In genomic region chr16:4475880-4476790, GRCh38 we compare ENCODE assay signal across 8 cellular contexts. TPM values are rescaled to one million over a fixed set of nuclear protein-coding genes. Genes with fewer than 3 reads are reported as not detected.
A peak's percentile ranks its signal among the peaks of the same experiment; 100 is the strongest.
DNase-seq lines count a peak whose midpoint lies in the region; ATAC-seq and TF ChIP-seq lines count a peak whose summit lies in the region.

TSS of gene HMOX2 (plus strand) at chr16:4476398. CDS start at chr16:4505525, 29,127 bp downstream.

- peaks cover 51% of the 10 kb centered on the region for H3K4me1 ChIP-seq in CD4-positive, CD25-positive, alpha-beta regulatory T cell (ENCODE audit: control insufficient read depth, insufficient read depth, low read length, poor library complexity, severe bottlenecking)

- H3K27me3 Mint-ChIP-seq in CD4-positive, CD25-positive, alpha-beta regulatory T cell, result no peaks in the 10 kb centered on the region
- no peaks in the 10 kb centered on the region for H3K27me3 Mint-ChIP-seq in activated CD4-positive, alpha-beta memory T cell treated with anti-CD3 and anti-CD28 coated beads for 36 hours

- peaks cover 24 to 60% (median 36%) of the 10 kb centered on the region in 4 donors for H3K4me1 Mint-ChIP-seq in CD4-positive, CD25-positive, alpha-beta regulatory T cell
- H3K4me1 Mint-ChIP-seq in activated CD4-positive, alpha-beta memory T cell treated with anti-CD3 and anti-CD28 coated beads for 36 hours (ENCODE audit: low read depth), result peaks cover 38% of the 10 kb centered on the region

- ATAC-seq in CD4-positive, CD25-positive, alpha-beta regulatory T cell (ENCODE audit: low read depth in 2 of 2), result peak; percentile 90
- peak; percentile 77 for ATAC-seq in GM19395 (IDR thresholded peaks at IDR 0.05; ENCODE audit: unreplicated experiment)
- ATAC-seq in HG03565 (IDR thresholded peaks at IDR 0.05; ENCODE audit: unreplicated experiment), result peak; percentile 86

- intact Hi-C loops in activated CD4-positive, alpha-beta memory T cell treated with anti-CD3 and anti-CD28 coated beads for 36 hours (cut with micrococcal nuclease), result loop anchor here (1.0 to 10.0 kb wide), 6 partner anchors 29 to 201 kb away; partner anchors contain the start of genes CDIP1, DNAJA3 and TFAP4
- intact Hi-C loops in dorsolateral prefrontal cortex (cut with DNase I), result loop anchor here in 1 of 2 donors (2.0 kb wide), 1 partner anchor 59 kb away; the partner anchor contains the start of gene CORO7
- intact Hi-C loops in lower leg skin (cut with DNase I; ENCODE audit: low total_unique reads), result no loop called here

- H3K27ac Mint-ChIP-seq in CD4-positive, CD25-positive, alpha-beta regulatory T cell, result peak within 1 kb of the TSS; percentile 91 to 95 (median 93)
- H3K27ac Mint-ChIP-seq in activated CD4-positive, alpha-beta memory T cell treated with anti-CD3 and anti-CD28 coated beads for 36 hours, result peak within 1 kb of the TSS; percentile 87

- CTCF ChIA-PET in activated CD4-positive, alpha-beta memory T cell treated with anti-CD3 and anti-CD28 coated beads for 36 hours (lab: Charles Lee), result interaction anchor here (0.7 to 4.6 kb wide), 10 partner anchors 10 to 480 kb away, joined by 3 to 43 read pairs (median 4); partner anchors contain the start of gene MGRN1

- TF ChIP-seq CTCF in dorsolateral prefrontal cortex (IDR thresholded peaks at IDR 0.05 in 54 of 56, conservative IDR thresholded peaks at IDR 0.05 in 2 of 56; ENCODE audit: low read depth in 1 of 56, partially characterized antibody in 56 of 56) (peak in 50 of 56 donors; percentile 14 to 62 (median 46)), lower leg skin (IDR thresholded peaks at IDR 0.05) (no peak)

- H3K36me3 Mint-ChIP-seq in CD4-positive, CD25-positive, alpha-beta regulatory T cell, result peaks cover 3% of the 10 kb centered on the region
- peaks cover 4% of the 10 kb centered on the region for H3K36me3 Mint-ChIP-seq in activated CD4-positive, alpha-beta memory T cell treated with anti-CD3 and anti-CD28 coated beads for 36 hours

- 12 to 13% methylated on average over 39 to 41 of the region's 70 CpGs for WGBS in lower leg skin, 2 donors

- peak within 1 kb of the TSS; percentile 81 for H3K4me3 ChIP-seq in CD4-positive, CD25-positive, alpha-beta regulatory T cell (ENCODE audit: low read depth, low read length)
- H3K4me3 ChIP-seq in dorsolateral prefrontal cortex, result peak within 1 kb of the TSS; percentile 70 to 100 (median 98)
- peak within 1 kb of the TSS; percentile 78 for H3K4me3 ChIP-seq in lower leg skin (ENCODE audit: low read depth, poor library complexity, severe bottlenecking)

- no peaks in the 10 kb centered on the region for H3K36me3 ChIP-seq in CD4-positive, CD25-positive, alpha-beta regulatory T cell (ENCODE audit: control insufficient read depth, insufficient read depth, low read length)

- no peaks in the 10 kb centered on the region for H3K9me3 ChIP-seq in CD4-positive, CD25-positive, alpha-beta regulatory T cell (ENCODE audit: control insufficient read depth in 2 of 2, low read length in 2 of 2)

- H3K4me3 Mint-ChIP-seq in CD4-positive, CD25-positive, alpha-beta regulatory T cell, result peak within 1 kb of the TSS; percentile 94 to 98 (median 94)
- H3K4me3 Mint-ChIP-seq in activated CD4-positive, alpha-beta memory T cell treated with anti-CD3 and anti-CD28 coated beads for 36 hours, result peak within 1 kb of the TSS; percentile 89

- peak; percentile 86 to 96 (median 91) for DNase-seq in CD4-positive, CD25-positive, alpha-beta regulatory T cell
- DNase-seq in NCI-H82 (lab: John Stamatoyannopoulos, UW) (peak; percentile 96), dorsolateral prefrontal cortex (peak; percentile 89 to 97 (median 94)), lower leg skin (ENCODE audit: low spot score in 2 of 2) (peak; percentile 92 to 98)
- DNase-seq in activated CD4-positive, alpha-beta memory T cell treated with anti-CD3 and anti-CD28 coated beads for 36 hours, result peak; percentile 97
- DNase-seq in stimulated activated CD4-positive, alpha-beta T cell treated with anti-CD3 and anti-CD28 coated beads, TNF-alpha, amount 100 ng/mL, for 1 hour (ENCODE audit: low read depth in 3 of 3, low spot score in 1 of 3), result peak; percentile 81 to 95 (median 90)

- H3K27me3 ChIP-seq in CD4-positive, CD25-positive, alpha-beta regulatory T cell (ENCODE audit: control insufficient read depth, insufficient read depth, low read length), result no peaks in the 10 kb centered on the region
- H3K27me3 ChIP-seq in dorsolateral prefrontal cortex, result no peaks in the 10 kb centered on the region

- H3K27ac ChIP-seq in CD4-positive, CD25-positive, alpha-beta regulatory T cell (ENCODE audit: insufficient read depth, low read length, poor library complexity, severe bottlenecking), result peak within 1 kb of the TSS; percentile 89
- H3K27ac ChIP-seq in dorsolateral prefrontal cortex, result peak within 1 kb of the TSS in 56 of 59 donors; percentile 21 to 94 (median 82)

- POLR2A ChIA-PET in activated CD4-positive, alpha-beta memory T cell treated with anti-CD3 and anti-CD28 coated beads for 36 hours (lab: Charles Lee), result interaction anchor here (0.6 to 3.8 kb wide), 14 partner anchors 10 to 258 kb away, joined by 3 to 16 read pairs (median 4); partner anchors contain the start of genes ANKS3, CORO7 and DNAAF8

- TF ChIP-seq POLR2A in lower leg skin (IDR thresholded peaks at IDR 0.05), result no peak

- no peaks in the 10 kb centered on the region for H3K9me3 Mint-ChIP-seq in CD4-positive, CD25-positive, alpha-beta regulatory T cell
- no peaks in the 10 kb centered on the region for H3K9me3 Mint-ChIP-seq in activated CD4-positive, alpha-beta memory T cell treated with anti-CD3 and anti-CD28 coated beads for 36 hours

RNA-seq across cellular contexts. Expression of gene HMOX2, which starts in this region (rescaled TPM):
- 41.2 TPM for total RNA-seq in CD4-positive, CD25-positive, alpha-beta regulatory T cell
- 100 to 1,000 TPM; 104 to 145 (median 126) TPM for polyA plus RNA-seq in CD4-positive, CD25-positive, alpha-beta regulatory T cell
- 10 to 100 TPM; 69.1 to 76.0 TPM for total RNA-seq in activated CD4-positive, alpha-beta memory T cell treated with anti-CD3 and anti-CD28 coated beads for 36 hours
- total RNA-seq in dorsolateral prefrontal cortex (100 to 1,000 TPM in 32 of 120 experiments, 10 to 100 TPM in 88; 41.9 to 120 (median 90.5) TPM), lower leg skin (10 to 100 TPM; 48.8 to 70.6 (median 59.0) TPM)

Comparison
In these comparisons a context has a peak if more than half of its experiments do, and no peak if none do; other contexts are left out.
1. Peak in every context shown above with its lines: DNase-seq, ATAC-seq, H3K4me3 ChIP-seq and H3K27ac ChIP-seq.
2. CTCF ChIP-seq: peak in dorsolateral prefrontal cortex (50 of 56); none in lower leg skin (0 of 3).